21 cellular contexts compared by ENCODE assay signal in the genomic region with DNA sequence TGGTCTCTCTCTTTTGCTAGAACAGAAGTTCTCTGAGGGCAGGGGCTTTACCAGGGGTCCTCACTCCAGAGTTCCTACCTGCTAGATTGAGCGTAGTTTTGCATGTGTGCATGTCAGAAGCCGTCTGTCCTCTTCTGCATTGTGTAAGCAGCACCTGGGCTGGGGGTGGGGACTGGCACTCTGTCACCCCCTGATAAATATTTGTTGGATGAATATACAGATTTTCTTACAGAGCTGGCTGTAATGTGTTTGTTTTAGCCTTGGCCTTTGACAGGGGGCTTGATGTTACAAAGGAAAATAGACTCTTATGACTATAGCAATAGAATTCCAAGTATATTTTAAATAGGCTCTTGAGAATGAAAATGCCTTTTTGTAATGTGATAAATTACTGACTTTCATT. TPM values are rescaled to one million over a fixed set of nuclear protein-coding genes. Genes with fewer than 3 reads are reported as not detected.
DNase-seq lines count a peak whose midpoint lies in the region; ATAC-seq, FAIRE-seq and TF ChIP-seq lines count a peak whose summit lies in the region.
"Had no signal": no experiment of that assay in that cellular context is flagged by ENCODE, and none has a peak within 500 bp of the region (broad histone marks: within the 10 kb centered on the region; RNA-seq: fewer than 3 reads in every experiment).

No MANE protein-coding gene starts in this region.

- H3K27me3 ChIP-seq in astrocyte (ENCODE audit: insufficient read depth, low read length): no peaks in the 10 kb centered on the region
- H3K27me3 ChIP-seq: dorsolateral prefrontal cortex, SJCRH30, testis had no signal

- no peaks in the 10 kb centered on the region for H3K36me3 Mint-ChIP-seq in activated T-cell treated with anti-CD3 and anti-CD28 coated beads, Interleukin-2, amount 50 U/mL, for 24 hours (ENCODE audit: low read depth)
- H3K36me3 Mint-ChIP-seq in activated T-cell treated with anti-CD3 and anti-CD28 coated beads, Interleukin-2, amount 50 U/mL, for 4 hours (ENCODE audit: insufficient read depth): peaks cover 62% of the 10 kb centered on the region
- peaks cover 45% of the 10 kb centered on the region for H3K36me3 Mint-ChIP-seq in astrocyte (ENCODE audit: low read depth, unreplicated experiment)
- peaks cover 37% of the 10 kb centered on the region for H3K36me3 Mint-ChIP-seq in progenitor cell of endocrine pancreas (ENCODE audit: insufficient read depth)

- no peaks in the 10 kb centered on the region for H3K27me3 Mint-ChIP-seq in activated T-cell treated with anti-CD3 and anti-CD28 coated beads, Interleukin-2, amount 50 U/mL, for 24 hours
- H3K27me3 Mint-ChIP-seq in activated T-cell treated with anti-CD3 and anti-CD28 coated beads, Interleukin-2, amount 50 U/mL, for 4 hours (ENCODE audit: low read depth): no peaks in the 10 kb centered on the region
- H3K27me3 Mint-ChIP-seq in astrocyte (ENCODE audit: low read depth, unreplicated experiment) (no peaks in the 10 kb centered on the region), progenitor cell of endocrine pancreas (no peaks in the 10 kb centered on the region)
- H3K27me3 Mint-ChIP-seq: stimulated activated memory B cell treated with anti-CD40 and anti-IgM and Interleukin-4, amounts not matched to agents 10 μg/mL and 1 μg/mL and 100 μg/mL, for 72 hours had no signal

- no peak overlapping the region for H3K4me3 Mint-ChIP-seq in activated T-cell treated with anti-CD3 and anti-CD28 coated beads, Interleukin-2, amount 50 U/mL, for 24 hours
- no peak overlapping the region for H3K4me3 Mint-ChIP-seq in activated T-cell treated with anti-CD3 and anti-CD28 coated beads, Interleukin-2, amount 50 U/mL, for 4 hours
- H3K4me3 Mint-ChIP-seq in astrocyte (ENCODE audit: unreplicated experiment) (no peak overlapping the region), progenitor cell of endocrine pancreas (ENCODE audit: low read depth) (no peak overlapping the region)
- H3K4me3 Mint-ChIP-seq: stimulated activated memory B cell treated with anti-CD40 and anti-IgM and Interleukin-4, amounts not matched to agents 10 μg/mL and 1 μg/mL and 100 μg/mL, for 72 hours had no signal

- no peaks in the 10 kb centered on the region for H3K9me3 Mint-ChIP-seq in activated T-cell treated with anti-CD3 and anti-CD28 coated beads, Interleukin-2, amount 50 U/mL, for 24 hours
- no peaks in the 10 kb centered on the region for H3K9me3 Mint-ChIP-seq in activated T-cell treated with anti-CD3 and anti-CD28 coated beads, Interleukin-2, amount 50 U/mL, for 4 hours
- H3K9me3 Mint-ChIP-seq in astrocyte (ENCODE audit: unreplicated experiment) (no peaks in the 10 kb centered on the region), progenitor cell of endocrine pancreas (ENCODE audit: low read depth) (no peaks in the 10 kb centered on the region)

- no peaks in the 10 kb centered on the region for H3K9me3 ChIP-seq in astrocyte (ENCODE audit: insufficient read depth, low read depth, low read length)
- H3K9me3 ChIP-seq: Caco-2, SJCRH30, testis had no signal

- peaks cover 12% of the 10 kb centered on the region for H3K4me1 ChIP-seq in astrocyte (ENCODE audit: insufficient read depth, low read length)
- H3K4me1 ChIP-seq: Caco-2, SJCRH30 had no signal

- no peak for DNase-seq in activated T-cell treated with anti-CD3 and anti-CD28 coated beads, Interleukin-2, amount 50 U/mL, for 24 hours
- DNase-seq in activated T-cell treated with anti-CD3 and anti-CD28 coated beads, Interleukin-2, amount 50 U/mL, for 4 hours: no peak
- peak; percentile 29 for DNase-seq in LHCN-M2 (ENCODE audit: low read depth)
- DNase-seq in astrocyte (ENCODE audit: low read depth): peak; percentile 52
- DNase-seq in progenitor cell of endocrine pancreas (ENCODE audit: low spot score, unreplicated experiment): no peak
- no peak for DNase-seq in NCI-H526 treated with DMSO at 0.1 percent for 48 hours (lab: John Stamatoyannopoulos, UW)
- DNase-seq in cerebellar nuclear complex (lab: John Stamatoyannopoulos, UW): no peak
- DNase-seq in GM19238 (ENCODE audit: insufficient read length, low spot score): no peak
- DNase-seq: DMS79, dorsolateral prefrontal cortex, KG1, kidney glomerular epithelial cell, NCI-H1436 treated with DMSO at 0.1 percent for 48 hours, NCI-H510A, SJCRH30, testis had no signal

- peak overlapping the region; percentile 10 for H3K27ac ChIP-seq in astrocyte (ENCODE audit: low read depth, low read length)
- H3K27ac ChIP-seq: SJCRH30, skin epidermis, testis had no signal

- no peak overlapping the region for H2AFZ ChIP-seq in astrocyte (ENCODE audit: low read depth, low read length)

- no peak overlapping the region for H3K4me3 ChIP-seq in astrocyte (ENCODE audit: insufficient read depth, low read depth, low read length)
- H3K4me3 ChIP-seq: dorsolateral prefrontal cortex, lung, SJCRH30, skin epidermis, testis had no signal

- peaks cover 26% of the 10 kb centered on the region for H3K79me2 ChIP-seq in astrocyte (ENCODE audit: insufficient read depth, low read length)

- FAIRE-seq in astrocyte (lab: Jason Lieb, UNC): no peak
- FAIRE-seq: urothelium cell line had no signal

- peaks cover 46% of the 10 kb centered on the region for H4K20me1 ChIP-seq in astrocyte (ENCODE audit: insufficient read depth, low read length)

- ATAC-seq in activated T-cell treated with anti-CD3 and anti-CD28 coated beads, Interleukin-2, amount 50 U/mL, for 4 hours: no peak
- ATAC-seq: stimulated activated memory B cell treated with anti-CD40 and anti-IgM and Interleukin-4, amounts not matched to agents 10 μg/mL and 1 μg/mL and 100 μg/mL, for 72 hours had no signal

- peak overlapping the region; percentile 67 for H3K27ac Mint-ChIP-seq in activated T-cell treated with anti-CD3 and anti-CD28 coated beads, Interleukin-2, amount 50 U/mL, for 24 hours
- H3K27ac Mint-ChIP-seq in astrocyte (ENCODE audit: unreplicated experiment): peak overlapping the region; percentile 77
- H3K27ac Mint-ChIP-seq in progenitor cell of endocrine pancreas: peak overlapping the region; percentile 39
- H3K27ac Mint-ChIP-seq: stimulated activated memory B cell treated with anti-CD40 and anti-IgM and Interleukin-4, amounts not matched to agents 10 μg/mL and 1 μg/mL and 100 μg/mL, for 72 hours had no signal

- peaks cover 28% of the 10 kb centered on the region for H3K36me3 ChIP-seq in astrocyte (ENCODE audit: insufficient read depth, low read length)
- H3K36me3 ChIP-seq: SJCRH30 had no signal

- H3K9ac ChIP-seq in astrocyte (ENCODE audit: low read length): no peak overlapping the region

- peak overlapping the region; percentile 29 for H3K4me2 ChIP-seq in astrocyte (ENCODE audit: low read length)

- TF ChIP-seq CTCF in astrocyte (IDR thresholded peaks at IDR 0.05; ENCODE audit: insufficient read depth, low read depth, low read length) (no peak), progenitor cell of endocrine pancreas (IDR thresholded peaks at IDR 0.05; ENCODE audit: unreplicated experiment) (no peak)

- H3K4me1 Mint-ChIP-seq in activated T-cell treated with anti-CD3 and anti-CD28 coated beads, Interleukin-2, amount 50 U/mL, for 24 hours (ENCODE audit: low read depth): peaks cover 41% of the 10 kb centered on the region
- H3K4me1 Mint-ChIP-seq in activated T-cell treated with anti-CD3 and anti-CD28 coated beads, Interleukin-2, amount 50 U/mL, for 4 hours (ENCODE audit: low read depth): peaks cover 26% of the 10 kb centered on the region
- H3K4me1 Mint-ChIP-seq in astrocyte (ENCODE audit: low read depth, unreplicated experiment): peaks cover 13% of the 10 kb centered on the region
- peaks cover 6% of the 10 kb centered on the region for H3K4me1 Mint-ChIP-seq in progenitor cell of endocrine pancreas (ENCODE audit: low read depth)

RNA-seq across cellular contexts. Expression of gene WDR37, which starts 46.7 kb away (rescaled TPM):
- total RNA-seq in activated T-cell treated with anti-CD3 and anti-CD28 coated beads, Interleukin-2, amount 50 U/mL, for 4 hours: 10 to 100 TPM; 10.5 to 13.5 (median 12.2) TPM
- total RNA-seq in LHCN-M2 (2014; rRNA removed) (13.6 and 17.5 TPM in 2 replicates), astrocyte (20.9 and 22.8 TPM in 2 replicates), progenitor cell of endocrine pancreas (17.4 and 18.7 TPM in 2 replicates)
- 7.7 TPM for polyA plus RNA-seq in LHCN-M2 (2012)

RNA-seq across cellular contexts. Expression of gene IDI1, which starts 53.9 kb away (rescaled TPM):
- total RNA-seq in activated T-cell treated with anti-CD3 and anti-CD28 coated beads, Interleukin-2, amount 50 U/mL, for 4 hours: 10 to 100 TPM; 38.9 to 46.8 (median 44.6) TPM
- total RNA-seq in LHCN-M2 (2014; rRNA removed): 65.2 and 74.3 TPM in 2 replicates
- 46.4 TPM for polyA plus RNA-seq in LHCN-M2 (2012)
- total RNA-seq in astrocyte: 43.0 and 63.2 TPM in 2 replicates
- total RNA-seq in progenitor cell of endocrine pancreas: 46.3 and 51.4 TPM in 2 replicates

Comparison
In these comparisons a context has a peak if more than half of its experiments do, and no peak if none do; other contexts are left out.
1. DNase-seq: peak in LHCN-M2 (single experiment) and astrocyte (single experiment); none in activated T-cell treated with anti-CD3 and anti-CD28 coated beads, Interleukin-2, amount 50 U/mL, for 24 hours (single experiment), activated T-cell treated with anti-CD3 and anti-CD28 coated beads, Interleukin-2, amount 50 U/mL, for 4 hours (single experiment), progenitor cell of endocrine pancreas (single experiment), NCI-H526 treated with DMSO at 0.1 percent for 48 hours (single experiment), cerebellar nuclear complex (0 of 2) and GM19238 (single experiment).
2. Peak in every context shown above with its lines, with median percentiles within 50 percentile points of each other: H3K27ac Mint-ChIP-seq.